ENCODE assay signal across 16 cellular contexts in the genomic region with DNA sequence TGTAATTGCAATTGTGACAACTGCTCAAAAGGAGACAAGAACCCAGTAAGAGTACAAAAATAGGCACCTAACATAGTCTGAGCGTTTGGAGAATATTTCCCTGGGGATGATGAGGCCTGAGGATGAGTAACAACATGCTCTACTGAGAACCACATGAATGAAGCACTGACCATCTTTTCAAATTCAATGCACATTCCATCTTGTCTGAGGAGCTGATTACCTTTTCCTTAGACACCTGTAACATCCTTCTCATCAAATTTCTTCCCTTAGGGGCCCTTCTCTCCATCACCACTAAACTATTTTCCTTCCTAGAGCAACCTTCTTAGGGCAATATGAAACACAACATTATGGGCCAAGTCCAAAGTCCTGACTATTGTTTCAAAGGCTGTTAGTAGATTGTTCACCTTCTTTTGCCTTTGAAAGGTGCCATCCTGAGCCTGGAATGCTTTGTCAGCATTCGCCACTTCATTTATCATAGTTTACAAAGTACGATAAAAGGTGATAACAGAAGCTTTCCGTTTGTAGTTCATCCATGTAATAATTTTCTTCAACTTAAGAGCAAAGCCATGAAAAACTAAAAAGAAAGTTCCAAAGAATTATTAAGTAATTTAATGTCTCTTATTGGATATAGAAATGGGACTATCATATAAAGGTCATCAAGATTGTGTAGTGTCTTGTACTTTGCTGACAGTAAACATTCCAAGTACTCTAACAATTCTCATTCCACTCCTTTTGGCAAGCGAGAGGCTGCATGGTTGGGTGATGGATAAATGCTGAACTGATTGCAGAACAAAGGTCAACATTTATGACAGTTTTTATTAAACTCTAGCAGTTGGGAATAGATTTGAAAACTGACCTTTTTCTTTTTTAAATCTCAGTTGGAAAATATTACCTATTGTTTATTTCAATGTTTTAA.
"Had no signal": no experiment of that assay in that cellular context is flagged by ENCODE, and none has a peak within 500 bp of the region (broad histone marks: within the 10 kb centered on the region; RNA-seq: fewer than 3 reads in every experiment).

No MANE protein-coding gene starts in this region.

- ATAC-seq: activated CD4-positive, CD25-positive, alpha-beta regulatory T cell treated with anti-CD3 and anti-CD28 coated beads, Interleukin-2, amount 50 U/mL, for 24 hours; SK-N-SH treated with all-trans-retinoic acid at 6 μM for 48 hours had no signal

- H3K4me1 ChIP-seq: testis had no signal

- H3K36me3 ChIP-seq: ovary, sigmoid colon, stomach had no signal

- FAIRE-seq: keratinocyte had no signal

- H3K27ac ChIP-seq: coronary artery, ovary, sigmoid colon, stomach, testis had no signal

- H3K27me3 ChIP-seq: ovary, sigmoid colon, stomach, testis had no signal

- H3K9me3 ChIP-seq: ovary, sigmoid colon, stomach, testis had no signal

- H3K4me3 ChIP-seq: coronary artery, ovary, sigmoid colon, stomach, testis had no signal

- DNase-seq: activated CD4-positive, alpha-beta T cell treated with anti-CD3 and anti-CD28 coated beads, Interleukin-2, amount 50 U/mL, for 1 hour; activated naive CD4-positive, alpha-beta T cell treated with anti-CD3 and anti-CD28 coated beads, Interleukin-2, amount 10 ng/mL, durations not matched to agents 7 days and 5 days; effector CD4-positive, alpha-beta T cell; naive B cell; ovary; sigmoid colon; stimulated activated CD4-positive, alpha-beta T cell treated with anti-CD3 and anti-CD28 coated beads, Interleukin-12 subunit alpha, Interleukin-12 subunit beta, amount 100 ng/mL, for 4 hours; stimulated activated CD4-positive, alpha-beta T cell treated with anti-CD3 and anti-CD28 coated beads, Interleukin-2, amount 100 ng/mL, for 24 hours; stomach; T-helper 1 cell; T1000; testis had no signal
